ENCODE assay signal across 8 cellular contexts in the genomic region with DNA sequence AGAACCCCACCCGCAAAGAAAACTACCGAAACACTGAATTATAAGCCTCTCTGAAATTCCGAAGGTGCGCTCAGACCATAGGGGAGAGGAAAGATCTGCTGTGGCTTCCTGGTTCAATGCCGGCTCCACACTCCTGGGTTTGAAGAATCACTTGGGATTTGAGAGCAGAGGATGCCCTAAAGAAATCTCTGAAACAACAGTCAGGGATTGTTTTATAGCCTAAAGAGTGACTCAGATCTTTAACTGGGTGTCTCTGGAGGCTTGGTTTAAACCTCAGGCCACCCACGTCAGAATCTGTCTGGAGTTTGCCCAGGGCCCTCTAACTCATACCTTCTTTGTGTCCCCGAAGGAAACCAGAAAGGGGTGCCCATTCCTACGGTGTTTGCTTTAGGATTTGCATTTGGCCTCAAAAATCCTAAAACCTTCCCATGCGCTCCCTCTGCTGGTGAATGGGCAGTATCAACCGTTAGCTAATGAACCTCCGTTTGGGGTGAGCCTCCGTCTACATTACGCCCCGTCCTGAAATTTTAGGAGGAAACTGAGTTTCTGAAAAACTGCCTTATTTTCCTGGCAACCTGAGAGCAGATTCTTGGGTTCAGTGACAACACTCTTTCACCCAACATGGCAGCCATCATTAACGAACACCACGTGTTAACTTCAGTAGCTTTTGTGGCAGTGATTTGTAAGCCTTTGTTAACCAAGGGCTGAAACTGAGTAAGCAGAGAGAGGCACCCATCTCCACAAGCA. TPM values are rescaled to one million over a fixed set of nuclear protein-coding genes. Genes with fewer than 3 reads are reported as not detected.
DNase-seq lines count a peak whose midpoint lies in the region; ATAC-seq and TF ChIP-seq lines count a peak whose summit lies in the region.
"Not testable (repeated sequence)": the region's sequence is repeated elsewhere in the genome, so short reads cannot be mapped to it uniquely, and the experiment has no call there.

No MANE protein-coding gene starts in this region.

- H3K27ac ChIP-seq in A673 (ENCODE audit: low read depth, low read length, poor library complexity, severe bottlenecking) (peak overlapping the region; percentile 87), HUES6 (ENCODE audit: low read depth, low read length) (peak overlapping the region; percentile 78), RWPE2 (ENCODE audit: poor library complexity, severe bottlenecking) (peak overlapping the region; percentile 26)
- H3K27ac ChIP-seq in right lobe of liver, result not testable (repeated sequence)

- H3K27me3 ChIP-seq in A673 (replicated peaks; ENCODE audit: insufficient read depth, low read depth, low read length, poor library complexity); HUES6 (ENCODE audit: control insufficient read depth, insufficient read depth, low read length); RWPE2 (ENCODE audit: insufficient read depth, poor library complexity, severe bottlenecking); endocrine pancreas (ENCODE audit: control insufficient read depth, insufficient read depth, low read length); right lobe of liver: not testable (repeated sequence)

- intact Hi-C loops in A673 (cut with micrococcal nuclease; ENCODE audit: unreplicated experiment), result loop anchor here (1.0 to 2.0 kb wide), 2 partner anchors 108 to 168 kb away; no protein-coding TSS in a partner anchor
- intact Hi-C loops in right lobe of liver (cut with DNase I), result not testable (repeated sequence)

- H3K36me3 ChIP-seq in A673 (ENCODE audit: insufficient read depth, low read length, poor library complexity, severe bottlenecking); HUES6 (ENCODE audit: control insufficient read depth, insufficient read depth, low read length); RWPE2 (ENCODE audit: low read depth); endocrine pancreas (ENCODE audit: control insufficient read depth, insufficient read depth, low read length); right lobe of liver: not testable (repeated sequence)

- TSS peak; percentile 44 for BruUV-seq in A673 (replicated peaks; lab: Mats Ljungman, UMichigan)

- POLR2A ChIA-PET in A673 (lab: Charles Lee; ENCODE audit: low non-redundant PET), result not testable (repeated sequence)

- DNase-seq in A673 (ENCODE audit: low spot score) (peak; percentile 91), right lobe of liver (peak in 2 of 3 donors; percentile 23 to 42)
- not testable (repeated sequence) for DNase-seq in RWPE2 (ENCODE audit: low spot score)
- DNase-seq in activated T-cell treated with anti-CD3 and anti-CD28 coated beads, Interleukin-2, amount 50 U/mL, for 48 hours, result peak; percentile 60 to 67
- DNase-seq in stimulated activated CD4-positive, alpha-beta T cell treated with anti-CD3 and anti-CD28 coated beads, Interleukin-1b, Interleukin-23, amount 100 ng/mL, for 24 hours (ENCODE audit: low read depth in 4 of 4, low spot score in 1 of 4), result peak; percentile 2 to 14 (median 8)

- H3K9me3 ChIP-seq in A673 (ENCODE audit: low read depth, low read length, poor library complexity, severe bottlenecking); HUES6 (ENCODE audit: control insufficient read depth, insufficient read depth, low read depth, low read length); RWPE2 (ENCODE audit: severe bottlenecking); endocrine pancreas (ENCODE audit: control insufficient read depth, low read length); right lobe of liver: not testable (repeated sequence)

- ATAC-seq in GM18861 (IDR thresholded peaks at IDR 0.05; ENCODE audit: unreplicated experiment) (peak; percentile 68), RWPE2 (ENCODE audit: low read depth) (peak; percentile 91), right lobe of liver (peak; percentile 77 to 95 (median 92))

- 32% methylated on average over 13 of the region's 16 CpGs for WGBS in right lobe of liver (ENCODE audit: insufficient coverage, low coverage, low lambda C conversion rate, missing lambda C conversion rate)

- H3K9ac ChIP-seq in HUES6 (ENCODE audit: low read length), result peak overlapping the region; percentile 20
- H3K9ac ChIP-seq in endocrine pancreas (ENCODE audit: control insufficient read depth, insufficient read depth, low read length), result not testable (repeated sequence)

- peaks cover 50% of the 10 kb centered on the region for H3K4me1 ChIP-seq in A673 (ENCODE audit: insufficient read depth, low read length, poor library complexity, severe bottlenecking)
- peaks cover 16% of the 10 kb centered on the region; the same call in 1 of the 2 replicates for H3K4me1 ChIP-seq in HUES6 (ENCODE audit: control insufficient read depth, insufficient read depth, low read length)
- H3K4me1 ChIP-seq in RWPE2 (ENCODE audit: insufficient read depth, poor library complexity, severe bottlenecking); endocrine pancreas (ENCODE audit: control insufficient read depth, insufficient read depth, low read length); right lobe of liver: not testable (repeated sequence)

- peak; percentile 64 for TF ChIP-seq CTCF in A673 (conservative IDR thresholded peaks at IDR 0.05; ENCODE audit: low read depth, low read length)
- TF ChIP-seq CTCF in RWPE2 (IDR thresholded peaks at IDR 0.05; ENCODE audit: poor library complexity, severe bottlenecking), result peak; percentile 59
- TF ChIP-seq CTCF in right lobe of liver (IDR thresholded peaks at IDR 0.05), result peak; percentile 58 to 78 (median 59)

- not testable (repeated sequence) for TF ChIP-seq POLR2A in right lobe of liver (IDR thresholded peaks at IDR 0.05)

- H3K4me3 ChIP-seq in A673 (ENCODE audit: low read depth, low read length, poor library complexity, severe bottlenecking); HUES6 (ENCODE audit: low read depth, low read length); RWPE2 (ENCODE audit: severe bottlenecking): not testable (repeated sequence)
- H3K4me3 ChIP-seq in endocrine pancreas (ENCODE audit: control insufficient read depth, insufficient read depth, low read length) (peak overlapping the region; percentile 29), right lobe of liver (peak overlapping the region in 1 of 3 donors; percentile 20)

- CTCF ChIA-PET in A673 (lab: Charles Lee), result not testable (repeated sequence)

RNA-seq across cellular contexts. Expression of a gene that starts 16.4 kb away (rescaled TPM):
- 39.8 and 59.7 TPM in 2 replicates for total RNA-seq in A673 (2021)
- 10 to 100 TPM; 17.6 to 27.7 (median 21.3) TPM for total RNA-seq in right lobe of liver
